ENCODE assay signal across 7 cellular contexts in genomic region chr21:5115646-5116343, GRCh38.
DNase-seq lines count a peak whose midpoint lies in the region; ATAC-seq and TF ChIP-seq lines count a peak whose summit lies in the region.
"Not testable (repeated sequence)": the region's sequence is repeated elsewhere in the genome, so short reads cannot be mapped to it uniquely, and the experiment has no call there.

No MANE protein-coding gene starts in this region.

- intact Hi-C loops in Right ventricle myocardium inferior (cut with DNase I); right lobe of liver (cut with DNase I); sigmoid colon (cut with DNase I): not testable (repeated sequence)

- peak overlapping the region in 2 of 3 donors; percentile 35 to 63 for H3K27ac Mint-ChIP-seq in IgD-negative memory B cell
- not testable (repeated sequence) for H3K27ac Mint-ChIP-seq in activated T-cell treated with anti-CD3 and anti-CD28 coated beads, Interleukin-2, amount 50 U/mL, for 72 hours

- H3K4me1 Mint-ChIP-seq in IgD-negative memory B cell; activated T-cell treated with anti-CD3 and anti-CD28 coated beads, Interleukin-2, amount 50 U/mL, for 72 hours (ENCODE audit: low read depth): not testable (repeated sequence)

- H3K27me3 ChIP-seq in SU-DHL-6 (ENCODE audit: low read length); right lobe of liver; sigmoid colon: not testable (repeated sequence)

- not testable (repeated sequence) for H3K4me2 ChIP-seq in SU-DHL-6 (ENCODE audit: low read depth, low read length, poor library complexity, severe bottlenecking)

- not testable (repeated sequence) for TF ChIP-seq CTCF in SU-DHL-6 (IDR thresholded peaks at IDR 0.05; ENCODE audit: insufficient read depth, low read length, poor library complexity, severe bottlenecking); right lobe of liver (IDR thresholded peaks at IDR 0.05); sigmoid colon (IDR thresholded peaks at IDR 0.05)

- not testable (repeated sequence) for H3K36me3 ChIP-seq in SU-DHL-6 (ENCODE audit: low read length); right lobe of liver; sigmoid colon

- H3K36me3 Mint-ChIP-seq in IgD-negative memory B cell; activated T-cell treated with anti-CD3 and anti-CD28 coated beads, Interleukin-2, amount 50 U/mL, for 72 hours (ENCODE audit: insufficient read depth in 2 of 2): not testable (repeated sequence)

- H3K4me3 ChIP-seq in SU-DHL-6 (ENCODE audit: insufficient read depth, low read length, poor library complexity, severe bottlenecking); right lobe of liver; sigmoid colon: not testable (repeated sequence)

- not testable (repeated sequence) for H3K4me3 Mint-ChIP-seq in IgD-negative memory B cell; activated T-cell treated with anti-CD3 and anti-CD28 coated beads, Interleukin-2, amount 50 U/mL, for 72 hours

- ATAC-seq in activated T-cell treated with anti-CD3 and anti-CD28 coated beads, Interleukin-2, amount 50 U/mL, for 72 hours (replicated peaks in 1 of 2) = peak; percentile 18 to 20
- ATAC-seq in Right ventricle myocardium inferior = not testable (repeated sequence)
- ATAC-seq in right lobe of liver = peak; percentile 7 to 37 (median 20)

- H3K9me3 Mint-ChIP-seq in IgD-negative memory B cell; activated T-cell treated with anti-CD3 and anti-CD28 coated beads, Interleukin-2, amount 50 U/mL, for 72 hours: not testable (repeated sequence)

- H3K27me3 Mint-ChIP-seq in IgD-negative memory B cell; activated T-cell treated with anti-CD3 and anti-CD28 coated beads, Interleukin-2, amount 50 U/mL, for 72 hours (ENCODE audit: low read depth): not testable (repeated sequence)

- H2AFZ ChIP-seq in SU-DHL-6 (ENCODE audit: low read depth, low read length, severe bottlenecking) = not testable (repeated sequence)

- not testable (repeated sequence) for H4K20me1 ChIP-seq in SU-DHL-6 (ENCODE audit: low read depth, low read length)

- not testable (repeated sequence) for H3K9me3 ChIP-seq in SU-DHL-6 (ENCODE audit: insufficient read depth, low read length); right lobe of liver; sigmoid colon

- H3K4me1 ChIP-seq in right lobe of liver, sigmoid colon: not testable (repeated sequence)

- TF ChIP-seq EP300 in sigmoid colon (IDR thresholded peaks at IDR 0.05) = not testable (repeated sequence)

- not testable (repeated sequence) for TF ChIP-seq POLR2A in right lobe of liver (IDR thresholded peaks at IDR 0.05); sigmoid colon (IDR thresholded peaks at IDR 0.05)

- H3K9me2 ChIP-seq in SU-DHL-6 (replicated peaks; ENCODE audit: insufficient read depth, low read length) = not testable (repeated sequence)

- H3F3A ChIP-seq in SU-DHL-6 (ENCODE audit: insufficient read depth) = not testable (repeated sequence)

- DNase-seq in CD1c-positive myeloid dendritic cell (ENCODE audit: extremely low spot score) (peak; percentile 50), Right ventricle myocardium inferior (ENCODE audit: missing footprints) (peak; percentile 44), right lobe of liver (peak in 2 of 3 donors; percentile 14 to 40), sigmoid colon (peak; percentile 40)
- not testable (repeated sequence) for DNase-seq in activated T-cell treated with anti-CD3 and anti-CD28 coated beads, Interleukin-2, amount 50 U/mL, for 72 hours

- H3K27ac ChIP-seq in SU-DHL-6 (ENCODE audit: low read depth, low read length) = peak overlapping the region; percentile 57; the same call in 1 of the 2 replicates
- not testable (repeated sequence) for H3K27ac ChIP-seq in right lobe of liver, sigmoid colon

- WGBS in right lobe of liver (ENCODE audit: insufficient coverage, low coverage, low lambda C conversion rate, missing lambda C conversion rate) = no CpG with 5 or more reads among the region's 24 CpGs
- 52% methylated on average over 16 to 21 of the region's 24 CpGs for WGBS in sigmoid colon, 2 donors

- H3K9ac ChIP-seq in SU-DHL-6 (ENCODE audit: low read length) = not testable (repeated sequence)

- H3K79me2 ChIP-seq in SU-DHL-6 (ENCODE audit: insufficient read depth, low read length) = not testable (repeated sequence)
